14 cellular contexts compared by ENCODE assay signal in genomic region chr20:19015890-19016465, GRCh38.
"Had no signal": no experiment of that assay in that cellular context is flagged by ENCODE, and none has a peak within 500 bp of the region (broad histone marks: within the 10 kb centered on the region; RNA-seq: fewer than 3 reads in every experiment).

No MANE protein-coding gene starts in this region.

- H3K4me3 ChIP-seq: adrenal gland, mucosa of descending colon, pancreas, SJCRH30, smooth muscle cell, tibial artery had no signal

- ATAC-seq: mucosa of descending colon; stimulated activated memory B cell treated with anti-CD40 and anti-IgM and Interleukin-4, amounts not matched to agents 10 μg/mL and 1 μg/mL and 100 μg/mL, for 72 hours had no signal

- H3K27me3 ChIP-seq: adrenal gland, pancreas, SJCRH30, tibial artery had no signal

- H3K36me3 ChIP-seq: adrenal gland, pancreas, SJCRH30, tibial artery had no signal

- H3K4me1 ChIP-seq: pancreas, SJCRH30 had no signal

- DNase-seq: activated CD4-positive, alpha-beta T cell treated with anti-CD3 and anti-CD28 coated beads, Interleukin-2, amount 50 U/mL, for 4 hours; activated CD4-positive, CD25-positive, alpha-beta regulatory T cell treated with anti-CD3 and anti-CD28 coated beads, Interleukin-2, amount 50 U/mL, for 72 hours; activated naive CD4-positive, alpha-beta T cell treated with Interleukin-2 at 50 U/mL for 16 hours; central memory CD4-positive, alpha-beta T cell; erythroblast; hypothalamus; mammary epithelial cell; mucosa of descending colon; pancreas; SJCRH30; tibial artery had no signal

- H3K27ac ChIP-seq: pancreas, SJCRH30, tibial artery had no signal

- H3K4me2 ChIP-seq: smooth muscle cell had no signal

- H3K9me3 ChIP-seq: adrenal gland, mucosa of descending colon, pancreas, SJCRH30, tibial artery had no signal
